Comparison of ENCODE assay signal across 11 cellular contexts in the genomic region with DNA sequence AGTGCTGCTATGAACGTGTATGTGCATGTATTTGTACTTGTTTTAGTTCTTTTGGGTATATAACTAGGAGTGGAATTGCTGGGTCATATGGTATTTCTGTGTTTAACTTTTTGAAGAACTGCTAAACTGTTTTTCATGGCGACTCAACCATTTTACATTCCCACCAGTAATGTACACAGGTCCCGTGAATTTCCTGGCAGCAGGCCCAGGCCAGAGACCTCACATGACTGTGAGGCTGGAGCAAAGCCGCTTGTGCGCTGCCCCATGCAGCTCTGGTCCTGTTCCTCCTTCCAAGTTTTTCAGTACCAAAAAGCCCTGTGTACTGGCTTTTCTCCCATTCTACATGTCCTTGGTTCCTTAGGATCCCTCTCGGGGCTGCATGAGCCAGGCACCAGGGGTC. TPM values are rescaled to one million over a fixed set of nuclear protein-coding genes. Genes with fewer than 3 reads are reported as not detected.
DNase-seq lines count a peak whose midpoint lies in the region; ATAC-seq and TF ChIP-seq lines count a peak whose summit lies in the region.
"Had no signal": no experiment of that assay in that cellular context is flagged by ENCODE, and none has a peak within 500 bp of the region (broad histone marks: within the 10 kb centered on the region; RNA-seq: fewer than 3 reads in every experiment).

No MANE protein-coding gene starts in this region.

- H3K27ac ChIP-seq in muscle layer of duodenum (ENCODE audit: low read length), result peak overlapping the region; percentile 20

- peaks cover 0 to 29% of the 10 kb centered on the region in 2 donors for H3K4me1 ChIP-seq in muscle layer of duodenum (ENCODE audit: control insufficient read depth in 1 of 2, insufficient read depth in 2 of 2, low read length in 2 of 2)

- no peaks in the 10 kb centered on the region for H3K36me3 Mint-ChIP-seq in activated T-cell treated with anti-CD3 and anti-CD28 coated beads, Interleukin-2, amount 50 U/mL, for 72 hours (ENCODE audit: insufficient read depth in 2 of 2)
- H3K36me3 Mint-ChIP-seq: CD4-positive, alpha-beta memory T cell had no signal

- no peak overlapping the region for H3K4me3 Mint-ChIP-seq in activated T-cell treated with anti-CD3 and anti-CD28 coated beads, Interleukin-2, amount 50 U/mL, for 72 hours
- H3K4me3 Mint-ChIP-seq: CD4-positive, alpha-beta memory T cell had no signal

- H3K27me3 ChIP-seq in muscle layer of duodenum (ENCODE audit: low read depth, low read length), result no peaks in the 10 kb centered on the region

- no peak for ATAC-seq in activated T-cell treated with anti-CD3 and anti-CD28 coated beads, Interleukin-2, amount 50 U/mL, for 72 hours (replicated peaks in 1 of 2)

- peaks cover 5% of the 10 kb centered on the region for H3K4me1 Mint-ChIP-seq in activated T-cell treated with anti-CD3 and anti-CD28 coated beads, Interleukin-2, amount 50 U/mL, for 72 hours (ENCODE audit: low read depth)
- H3K4me1 Mint-ChIP-seq: CD4-positive, alpha-beta memory T cell had no signal

- no peak overlapping the region for H3K27ac Mint-ChIP-seq in activated T-cell treated with anti-CD3 and anti-CD28 coated beads, Interleukin-2, amount 50 U/mL, for 72 hours
- H3K27ac Mint-ChIP-seq: CD4-positive, alpha-beta memory T cell had no signal

- no peaks in the 10 kb centered on the region for H3K9me3 Mint-ChIP-seq in activated T-cell treated with anti-CD3 and anti-CD28 coated beads, Interleukin-2, amount 50 U/mL, for 72 hours
- H3K9me3 Mint-ChIP-seq: CD4-positive, alpha-beta memory T cell had no signal

- TF ChIP-seq CTCF in GM13976 (IDR thresholded peaks at IDR 0.05; ENCODE audit: borderline replicate concordance, control extremely low read depth, extremely low read depth, insufficient read depth, missing control alignments), result no peak

- H3K4me3 ChIP-seq in muscle layer of duodenum (ENCODE audit: low read depth in 1 of 2, low read length in 2 of 2), result no peak overlapping the region

- peak; percentile 41 for DNase-seq in Caki2 (ENCODE audit: low read depth)
- DNase-seq in RPMI8226, result peak; percentile 41
- DNase-seq in fibroblast of the conjunctiva (ENCODE audit: low read depth), result peak; percentile 20
- DNase-seq in KBM-7, result no peak
- no peak for DNase-seq in Ammon's horn (ENCODE audit: low spot score)
- no peak for DNase-seq in GM13976 (ENCODE audit: low spot score)
- DNase-seq in activated T-cell treated with anti-CD3 and anti-CD28 coated beads, Interleukin-2, amount 50 U/mL, for 72 hours, result no peak
- DNase-seq: CD4-positive, alpha-beta memory T cell; stimulated activated CD4-positive, alpha-beta T cell treated with anti-CD3 and anti-CD28 coated beads, Interleukin-15, amount 100 ng/mL, for 24 hours had no signal

- in situ Hi-C loops in Caki2 (cut with HindIII; ENCODE audit: low pct_unique_long_range_greater_than_20kb, low sequenced_read_pairs), result no loop called here
- in situ Hi-C loops in KBM-7 (cut with MboI; ENCODE audit: low pct_unique_long_range_greater_than_20kb, low sequenced_read_pairs), result no loop called here
- in situ Hi-C loops in GM13976 (cut with MboI; ENCODE audit: low sequenced_read_pairs, unreplicated experiment), result no loop called here

- H3K9me3 ChIP-seq in muscle layer of duodenum (ENCODE audit: control insufficient read depth in 1 of 2, low read length in 2 of 2), result no peaks in the 10 kb centered on the region

- no peaks in the 10 kb centered on the region for H3K27me3 Mint-ChIP-seq in activated T-cell treated with anti-CD3 and anti-CD28 coated beads, Interleukin-2, amount 50 U/mL, for 72 hours (ENCODE audit: low read depth)

- no peaks in the 10 kb centered on the region for H3K36me3 ChIP-seq in muscle layer of duodenum (ENCODE audit: control insufficient read depth in 1 of 2, insufficient read depth in 2 of 2, low read length in 2 of 2)

RNA-seq across cellular contexts. Expression of a gene that starts 29.6 kb away (rescaled TPM):
- 3.9 and 6.3 TPM in 2 replicates for total RNA-seq in Caki2 (2014; rRNA removed; shearing (Covaris generic); ENCODE audit: low replicate concordance)
- total RNA-seq in activated T-cell treated with anti-CD3 and anti-CD28 coated beads, Interleukin-2, amount 50 U/mL, for 72 hours, result 1 to 10 TPM; 1.4 to 1.5 TPM

RNA-seq across cellular contexts. Expression of a gene that starts 45.7 kb away (rescaled TPM):
- not detected in 2 replicates for total RNA-seq in Caki2 (2014; rRNA removed; shearing (Covaris generic); ENCODE audit: low replicate concordance)
- total RNA-seq in activated T-cell treated with anti-CD3 and anti-CD28 coated beads, Interleukin-2, amount 50 U/mL, for 72 hours, result not detected
- total RNA-seq: CD4-positive, alpha-beta memory T cell; urinary bladder had no signal

Comparison
In these comparisons a context has a peak if more than half of its experiments do, and no peak if none do; other contexts are left out.
1. DNase-seq: peak in Caki2 (single experiment), RPMI8226 (single experiment) and fibroblast of the conjunctiva (single experiment); none in KBM-7 (single experiment), Ammon's horn (single experiment), GM13976 (single experiment) and activated T-cell treated with anti-CD3 and anti-CD28 coated beads, Interleukin-2, amount 50 U/mL, for 72 hours (0 of 2).